Comparison of ENCODE assay signal across 11 cellular contexts in the genomic region with DNA sequence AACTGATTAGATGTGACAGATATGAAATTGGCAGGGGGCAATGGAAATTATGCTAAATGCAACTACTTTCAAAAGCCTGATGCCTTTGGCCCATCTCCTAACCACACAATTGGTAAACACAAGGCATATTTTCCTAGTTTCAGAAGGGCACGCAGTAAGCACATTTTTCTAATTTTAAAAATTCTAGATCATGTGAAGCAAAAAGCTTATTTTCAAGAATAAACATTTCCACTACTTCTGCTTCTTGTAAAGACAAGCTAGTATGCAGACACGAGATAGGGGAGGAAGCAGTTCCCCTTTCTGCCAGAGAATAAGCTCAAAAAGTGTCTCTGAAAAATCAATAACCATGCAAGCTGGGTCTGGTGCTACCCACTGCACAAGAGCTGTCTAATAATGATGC.
DNase-seq lines count a peak whose midpoint lies in the region; ATAC-seq and TF ChIP-seq lines count a peak whose summit lies in the region.
"Had no signal": no experiment of that assay in that cellular context is flagged by ENCODE, and none has a peak within 500 bp of the region (broad histone marks: within the 10 kb centered on the region; RNA-seq: fewer than 3 reads in every experiment).

No MANE protein-coding gene starts in this region.

- no peak for TF ChIP-seq POLR2A in stomach (IDR thresholded peaks at IDR 0.05)
- no peak for TF ChIP-seq POLR2A in ovary (IDR thresholded peaks at IDR 0.05)

- H3K79me2 ChIP-seq in MM.1S (ENCODE audit: low read length) (no peaks in the 10 kb centered on the region), OCI-LY7 (ENCODE audit: insufficient read depth, low read depth, low read length) (no peaks in the 10 kb centered on the region)

- intact Hi-C loops in stomach (cut with DNase I; ENCODE audit: low total_unique reads): loop anchor here (10.0 kb wide), 1 partner anchor 55 kb away; no protein-coding TSS in a partner anchor
- intact Hi-C loops in OCI-LY7 (cut with micrococcal nuclease; ENCODE audit: unreplicated experiment): loop anchor here (5.0 kb wide), 1 partner anchor 78 kb away; no protein-coding TSS in a partner anchor
- intact Hi-C loops in ovary (cut with DNase I): loop anchor here in 3 of 4 donors (5.0 to 10.0 kb wide), 5 partner anchors 65 to 557 kb away; partner anchors contain the start of genes ABCA1 (in 2 of the 3) and SLC44A1 (in 1 of the 3)

- POLR2A ChIA-PET in OCI-LY7 (lab: Charles Lee): interaction anchor here (0.6 to 5.9 kb wide), 10 partner anchors 8 to 613 kb away, joined by 3 to 36 read pairs (median 4); no protein-coding TSS in a partner anchor

- H3K9me3 ChIP-seq in MM.1S (replicated peaks; ENCODE audit: insufficient read depth, low read length) (no peaks in the 10 kb centered on the region), stomach (no peaks in the 10 kb centered on the region), OCI-LY7 (ENCODE audit: low read length) (no peaks in the 10 kb centered on the region), T-helper 17 cell (ENCODE audit: control insufficient read depth, low read length, poor library complexity, severe bottlenecking) (no peaks in the 10 kb centered on the region), ovary (no peaks in the 10 kb centered on the region)
- H3K9me3 ChIP-seq: lower lobe of right lung had no signal

- no peaks in the 10 kb centered on the region for H3F3A ChIP-seq in MM.1S (ENCODE audit: insufficient read depth, low read length)

- CTCF ChIA-PET in OCI-LY7 (lab: Charles Lee; ENCODE audit: unreplicated experiment): interaction anchor here (0.5 kb wide), 1 partner anchor 31 kb away, joined by 3 read pairs; no protein-coding TSS in a partner anchor

- peak overlapping the region; percentile 15; the same call in 1 of the 2 replicates for H3K27ac ChIP-seq in MM.1S (ENCODE audit: low read length)
- peak overlapping the region in 3 of 5 donors; percentile 21 to 35 (median 31) for H3K27ac ChIP-seq in stomach
- H3K27ac ChIP-seq in OCI-LY7 (ENCODE audit: low read depth, low read length, poor library complexity, severe bottlenecking): no peak overlapping the region
- H3K27ac ChIP-seq in ovary: no peak overlapping the region

- WGBS in stomach, 5 donors: 31 to 45% (median 37%) methylated on average over 2 of the region's 2 CpGs
- WGBS in ovary, 3 donors: 6 to 18% (median 7%) methylated on average over 2 of the region's 2 CpGs

- TF ChIP-seq EP300 in stomach (IDR thresholded peaks at IDR 0.05): no peak
- no peak for TF ChIP-seq EP300 in ovary (IDR thresholded peaks at IDR 0.05)

- H3K27me3 Mint-ChIP-seq in T-helper 17 cell: no peaks in the 10 kb centered on the region

- peaks cover 8% of the 10 kb centered on the region for H3K4me1 Mint-ChIP-seq in T-helper 17 cell

- TF ChIP-seq CTCF in MM.1S (IDR thresholded peaks at IDR 0.05; ENCODE audit: low read length) (no peak), choroid plexus epithelial cell (conservative IDR thresholded peaks at IDR 0.05; ENCODE audit: low read depth, low read length) (no peak), stomach (IDR thresholded peaks at IDR 0.05) (no peak), OCI-LY7 (conservative IDR thresholded peaks at IDR 0.05; ENCODE audit: low read length) (no peak), ovary (IDR thresholded peaks at IDR 0.05) (no peak)

- peak; percentile 24 for DNase-seq in MM.1S
- peak; percentile 43 for DNase-seq in choroid plexus epithelial cell (ENCODE audit: low read depth)
- no peak for DNase-seq in stomach
- no peak for DNase-seq in OCI-LY7 (ENCODE audit: low spot score)
- no peak for DNase-seq in T-helper 17 cell
- DNase-seq in ovary: no peak
- DNase-seq: activated effector memory CD4-positive, alpha-beta T cell treated with anti-CD3 and anti-CD28 coated beads, Interleukin-2, amount 50 U/mL, for 16 hours; DMS153; lower lobe of right lung had no signal

- no peak overlapping the region for H2AFZ ChIP-seq in MM.1S (ENCODE audit: low read length)
- no peak overlapping the region for H2AFZ ChIP-seq in OCI-LY7 (ENCODE audit: low read length)

- H4K20me1 ChIP-seq in MM.1S (ENCODE audit: insufficient read depth, low read length) (no peaks in the 10 kb centered on the region), OCI-LY7 (ENCODE audit: insufficient read depth, low read length) (no peaks in the 10 kb centered on the region)

- H3K9ac ChIP-seq in MM.1S (ENCODE audit: low read length): no peak overlapping the region

- no TSS peak for BruUV-seq in OCI-LY7 (replicated peaks; lab: Mats Ljungman, UMichigan)

- H3K36me3 ChIP-seq in MM.1S (replicated peaks; ENCODE audit: insufficient read depth, low read length): no peaks in the 10 kb centered on the region
- peaks cover 0 to 65% (median 53%) of the 10 kb centered on the region in 4 donors for H3K36me3 ChIP-seq in stomach
- H3K36me3 ChIP-seq in OCI-LY7 (ENCODE audit: insufficient read depth, low read length): peaks cover 57% of the 10 kb centered on the region
- H3K36me3 ChIP-seq in ovary: no peaks in the 10 kb centered on the region

- no peak overlapping the region for H3K4me3 Mint-ChIP-seq in T-helper 17 cell

- no peak overlapping the region for H3K27ac Mint-ChIP-seq in T-helper 17 cell

- peak overlapping the region; percentile 8; the same call in 1 of the 2 replicates for H3K4me2 ChIP-seq in MM.1S (ENCODE audit: low read depth, low read length)
- no peak overlapping the region for H3K4me2 ChIP-seq in OCI-LY7 (ENCODE audit: low read length)

- no peaks in the 10 kb centered on the region for H3K9me2 ChIP-seq in MM.1S (replicated peaks; ENCODE audit: insufficient read depth, low read length)
- no peaks in the 10 kb centered on the region for H3K9me2 ChIP-seq in OCI-LY7 (ENCODE audit: insufficient read depth, low read length)

- H3K4me1 ChIP-seq in MM.1S (ENCODE audit: low read length): peaks cover 19% of the 10 kb centered on the region
- peaks cover 14 to 97% (median 50%) of the 10 kb centered on the region in 4 donors for H3K4me1 ChIP-seq in stomach
- H3K4me1 ChIP-seq in OCI-LY7 (ENCODE audit: insufficient read depth, low read length, poor library complexity, severe bottlenecking): peaks cover 27% of the 10 kb centered on the region
- peaks cover 22% of the 10 kb centered on the region for H3K4me1 ChIP-seq in ovary (ENCODE audit: insufficient read depth)

- H3K36me3 Mint-ChIP-seq in T-helper 17 cell (ENCODE audit: low read depth): peaks cover 4% of the 10 kb centered on the region

- H3K27me3 ChIP-seq in MM.1S (replicated peaks; ENCODE audit: insufficient read depth, low read length) (no peaks in the 10 kb centered on the region), stomach (no peaks in the 10 kb centered on the region), ovary (no peaks in the 10 kb centered on the region)

- H3K4me3 ChIP-seq in MM.1S (ENCODE audit: low read length) (no peak overlapping the region), choroid plexus epithelial cell (ENCODE audit: low read depth, low read length) (no peak overlapping the region), stomach (no peak overlapping the region), OCI-LY7 (ENCODE audit: low read depth, low read length, poor library complexity, severe bottlenecking) (no peak overlapping the region), ovary (no peak overlapping the region)
- H3K4me3 ChIP-seq: lower lobe of right lung had no signal

- ATAC-seq in GM18868 (IDR thresholded peaks at IDR 0.05; ENCODE audit: unreplicated experiment): peak; percentile 70
- no peak for ATAC-seq in HG03571 (IDR thresholded peaks at IDR 0.05; ENCODE audit: unreplicated experiment)
- ATAC-seq in T-helper 17 cell: no peak
- ATAC-seq: lower lobe of right lung had no signal

Comparison
In these comparisons a context has a peak if more than half of its experiments do, and no peak if none do; other contexts are left out.
1. DNase-seq: peak in MM.1S (single experiment) and choroid plexus epithelial cell (single experiment); none in stomach (single experiment), OCI-LY7 (single experiment), T-helper 17 cell (0 of 3) and ovary (0 of 5).
2. H3K27ac ChIP-seq: peak in MM.1S (single experiment) and stomach (3 of 5); none in OCI-LY7 (single experiment) and ovary (0 of 2).